In the genomic region with DNA sequence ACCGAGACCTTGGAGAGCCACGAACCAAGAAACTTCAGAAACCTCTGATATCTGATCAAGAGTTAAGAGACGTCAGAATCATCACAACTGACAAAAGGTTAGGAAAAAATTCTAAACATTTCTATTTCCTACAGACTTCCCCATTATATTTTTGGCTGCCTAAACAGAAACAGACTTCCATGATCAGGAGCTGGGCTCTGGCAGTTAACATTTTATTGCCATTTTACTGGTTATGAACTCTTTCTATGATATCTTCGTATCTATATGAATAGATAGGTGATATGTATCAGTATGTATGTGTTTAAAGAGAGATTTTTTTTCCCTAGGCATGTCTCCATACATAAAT, we compare ENCODE assay signal across 8 cellular contexts. TPM values are rescaled to one million over a fixed set of nuclear protein-coding genes. Genes with fewer than 3 reads are reported as not detected.
DNase-seq lines count a peak whose midpoint lies in the region; ATAC-seq, FAIRE-seq and TF ChIP-seq lines count a peak whose summit lies in the region.
"Had no signal": no experiment of that assay in that cellular context is flagged by ENCODE, and none has a peak within 500 bp of the region (broad histone marks: within the 10 kb centered on the region; RNA-seq: fewer than 3 reads in every experiment).

No MANE protein-coding gene starts in this region.

- H3K9ac ChIP-seq in endodermal cell (ENCODE audit: extremely low read depth, low read length, poor library complexity, severe bottlenecking) = no peak overlapping the region

- DNase-seq in Jurkat, Clone E6-1 (ENCODE audit: low read depth, low spot score) = no peak
- DNase-seq in endodermal cell = no peak
- DNase-seq in retinal pigment epithelial cell (ENCODE audit: low read depth) = no peak
- no peak for DNase-seq in T-helper 9 cell
- no peak for DNase-seq in activated CD4-positive, CD25-positive, alpha-beta regulatory T cell (lab: John Stamatoyannopoulos, UW)
- no peak for DNase-seq in H54 (ENCODE audit: insufficient read length, low spot score)
- DNase-seq: NCI-H2029 treated with DMSO at 0.1 percent for 48 hours had no signal

- peak overlapping the region; percentile 51 for H3K4me3 ChIP-seq in Jurkat, Clone E6-1 (ENCODE audit: low read length)
- H3K4me3 ChIP-seq in endodermal cell (ENCODE audit: low read length) (peak overlapping the region; percentile 68), retinal pigment epithelial cell (ENCODE audit: low read length) (peak overlapping the region; percentile 29)

- H3K27ac Mint-ChIP-seq in endodermal cell = no peak overlapping the region

- peaks cover 9% of the 10 kb centered on the region for H3K4me1 Mint-ChIP-seq in endodermal cell

- peak; percentile 20 for ATAC-seq in GM21360 (IDR thresholded peaks at IDR 0.05; ENCODE audit: unreplicated experiment)

- no peaks in the 10 kb centered on the region for H3K36me3 ChIP-seq in endodermal cell (ENCODE audit: control insufficient read depth, insufficient read depth, low read length)

- FAIRE-seq in H54 (lab: Jason Lieb, UNC) = no peak

- no peaks in the 10 kb centered on the region for H3K36me3 Mint-ChIP-seq in endodermal cell (ENCODE audit: low read depth)

- H3K9me3 ChIP-seq in endodermal cell (ENCODE audit: control insufficient read depth, low read length) = no peaks in the 10 kb centered on the region

- no peak for TF ChIP-seq POLR2A in H54 (IDR thresholded peaks at IDR 0.05; ENCODE audit: low read depth, low read length)

- H3K27me3 ChIP-seq in endodermal cell (ENCODE audit: control insufficient read depth, insufficient read depth, low read length, poor library complexity, severe bottlenecking) = no peaks in the 10 kb centered on the region

- H3K4me1 ChIP-seq in endodermal cell (ENCODE audit: control insufficient read depth, insufficient read depth, low read length) = no peaks in the 10 kb centered on the region

- TF ChIP-seq CTCF in endodermal cell (conservative IDR thresholded peaks at IDR 0.05) = no peak
- TF ChIP-seq CTCF in retinal pigment epithelial cell (conservative IDR thresholded peaks at IDR 0.05; ENCODE audit: low read depth, low read length) = no peak

- no peaks in the 10 kb centered on the region for H3K27me3 Mint-ChIP-seq in endodermal cell (ENCODE audit: insufficient read depth)

- H3K4me3 Mint-ChIP-seq in endodermal cell = peak overlapping the region; percentile 58

- WGBS in endodermal cell (ENCODE audit: insufficient coverage in 1 of 2, insufficient read length in 1 of 2), 2 experiments = 14 to 18% methylated on average over 3 of the region's 4 CpGs

- no peak overlapping the region for H3K27ac ChIP-seq in endodermal cell (ENCODE audit: low read depth, low read length)

- no peaks in the 10 kb centered on the region for H3K9me3 Mint-ChIP-seq in endodermal cell

RNA-seq across cellular contexts. Expression of gene PPP1R1C, which starts 31.1 kb away (rescaled TPM):
- polyA plus RNA-seq in Jurkat, Clone E6-1 (2012; ENCODE audit: insufficient read depth, insufficient read length) = 9.9 TPM
- total RNA-seq in endodermal cell = 1 to 10 TPM; 2.8 to 6.1 TPM
- 3.7 TPM for polyA plus RNA-seq in endodermal cell (2013, experiment 1 of 2)
- 2.4 TPM for polyA plus RNA-seq in endodermal cell (2013, experiment 2 of 2)
